ENCODE assay signal across 17 cellular contexts in the genomic region with DNA sequence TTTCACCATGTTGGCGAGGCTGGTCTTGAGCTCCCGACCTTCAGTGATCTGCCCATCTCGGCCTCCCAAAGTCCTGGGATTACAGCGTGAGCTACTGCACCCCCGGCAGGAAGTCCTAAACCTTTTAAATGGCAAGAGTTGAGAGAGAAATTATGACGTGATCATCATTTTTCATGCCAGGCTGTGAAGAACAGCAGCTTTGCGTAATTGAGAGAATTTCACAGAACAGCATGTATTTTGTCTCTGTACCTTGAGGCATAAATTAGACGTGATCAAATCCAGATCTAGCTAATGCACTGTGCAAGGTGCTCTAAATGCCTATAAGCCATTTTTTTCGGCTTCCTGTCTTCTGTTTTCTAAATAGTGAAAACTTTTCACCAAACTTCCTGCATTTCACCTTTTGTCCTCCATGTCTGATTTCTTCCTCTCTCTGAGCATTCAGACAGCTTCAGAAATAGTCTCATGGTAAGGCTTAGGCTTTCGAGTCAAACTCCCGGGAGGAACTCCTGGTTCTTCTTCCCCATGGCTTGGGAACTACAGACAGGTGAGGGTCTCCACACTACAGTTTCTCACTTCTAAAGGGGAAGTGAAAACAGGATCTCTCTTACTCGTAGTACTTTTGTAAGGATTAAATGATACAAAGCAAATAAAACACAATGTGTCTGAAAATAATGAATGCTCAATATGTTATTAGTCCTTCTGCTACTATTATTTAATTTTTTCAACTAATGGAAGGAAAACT. TPM values are rescaled to one million over a fixed set of nuclear protein-coding genes. Genes with fewer than 3 reads are reported as not detected.
DNase-seq lines count a peak whose midpoint lies in the region; ATAC-seq, FAIRE-seq and TF ChIP-seq lines count a peak whose summit lies in the region.
"Had no signal": no experiment of that assay in that cellular context is flagged by ENCODE, and none has a peak within 500 bp of the region (broad histone marks: within the 10 kb centered on the region; RNA-seq: fewer than 3 reads in every experiment).

No MANE protein-coding gene starts in this region.

- H3K79me2 ChIP-seq in keratinocyte (ENCODE audit: control insufficient read depth, insufficient read depth, low read length), result peaks cover 81% of the 10 kb centered on the region

- peaks cover 86% of the 10 kb centered on the region for H3K4me1 ChIP-seq in A673 (ENCODE audit: insufficient read depth, low read length, poor library complexity, severe bottlenecking)
- H3K4me1 ChIP-seq in keratinocyte (ENCODE audit: control insufficient read depth, extremely low read depth, insufficient read depth, low read length), result peaks cover 46% of the 10 kb centered on the region
- H3K4me1 ChIP-seq: colonic mucosa had no signal

- TF ChIP-seq POLR2A in GM12891 (IDR thresholded peaks at IDR 0.05; ENCODE audit: low read depth, low read length), result no peak

- H3K9me3 ChIP-seq in A673 (ENCODE audit: low read depth, low read length, poor library complexity, severe bottlenecking), result no peaks in the 10 kb centered on the region
- H3K9me3 ChIP-seq in keratinocyte (ENCODE audit: control insufficient read depth, low read depth, low read length), result no peaks in the 10 kb centered on the region
- H3K9me3 ChIP-seq: colonic mucosa, gastrocnemius medialis had no signal

- H3K27ac ChIP-seq in A673 (ENCODE audit: low read depth, low read length, poor library complexity, severe bottlenecking) (peak overlapping the region; percentile 79), keratinocyte (ENCODE audit: control insufficient read depth, insufficient read depth, low read length) (no peak overlapping the region)
- H3K27ac ChIP-seq: colonic mucosa, gastrocnemius medialis, GM23248 had no signal

- POLR2A ChIA-PET in A673 (lab: Charles Lee; ENCODE audit: low non-redundant PET) (no interaction called here), WTC11 (lab: Charles Lee) (no interaction called here)

- TF ChIP-seq CTCF in A673 (conservative IDR thresholded peaks at IDR 0.05; ENCODE audit: low read depth, low read length) (no peak), WTC11 (IDR thresholded peaks at IDR 0.05) (no peak), keratinocyte (optimal IDR thresholded peaks at IDR 0.05 in 1 of 3, IDR thresholded peaks at IDR 0.05 in 1 of 3, conservative IDR thresholded peaks at IDR 0.05 in 1 of 3; ENCODE audit: extremely low read depth in 1 of 3, insufficient read depth in 2 of 3, low read length in 3 of 3) (no peak), HFFc6 (IDR thresholded peaks at IDR 0.05) (no peak)

- H3K4me3 Mint-ChIP-seq in WTC11 (no peak overlapping the region), HFFc6 (no peak overlapping the region)
- H3K4me3 Mint-ChIP-seq: activated T-helper 1 cell treated with anti-CD3 and anti-CD28 coated beads, Interleukin-12 subunit alpha, Interleukin-12 subunit beta, Interleukin-2, Interleukin-4 antibody, amounts not matched to agents 30 ng/mL and 10 ng/mL and 1 ng/mL, durations not matched to agents 14 hours and 24 hours and 36 hours had no signal

- H3K36me3 Mint-ChIP-seq in WTC11, result no peaks in the 10 kb centered on the region
- peaks cover 8% of the 10 kb centered on the region; the same call in 1 of the 2 replicates for H3K36me3 Mint-ChIP-seq in HFFc6 (ENCODE audit: low read depth)

- H2AFZ ChIP-seq in keratinocyte (ENCODE audit: control insufficient read depth, low read length), result no peak overlapping the region
- H2AFZ ChIP-seq: GM23248 had no signal

- H3K9ac ChIP-seq in keratinocyte (ENCODE audit: control insufficient read depth, extremely low read depth, insufficient read depth, low read length), result no peak overlapping the region
- H3K9ac ChIP-seq: GM23248 had no signal

- no peaks in the 10 kb centered on the region for H3K27me3 Mint-ChIP-seq in WTC11 (ENCODE audit: low read depth)
- peaks cover 2% of the 10 kb centered on the region for H3K27me3 Mint-ChIP-seq in HFFc6 (ENCODE audit: insufficient read depth)

- no peaks in the 10 kb centered on the region for H3K36me3 ChIP-seq in A673 (ENCODE audit: insufficient read depth, low read length, poor library complexity, severe bottlenecking)
- H3K36me3 ChIP-seq in keratinocyte (ENCODE audit: control insufficient read depth in 2 of 2, extremely low read depth in 1 of 2, insufficient read depth in 2 of 2, low read length in 2 of 2), result peaks cover 0 to 12% of the 10 kb centered on the region in 2 experiments
- H3K36me3 ChIP-seq: colonic mucosa, gastrocnemius medialis had no signal

- no peaks in the 10 kb centered on the region for H3K27me3 ChIP-seq in A673 (replicated peaks; ENCODE audit: insufficient read depth, low read depth, low read length, poor library complexity)
- H3K27me3 ChIP-seq in keratinocyte (ENCODE audit: control insufficient read depth, extremely low read depth, insufficient read depth, low read length), result no peaks in the 10 kb centered on the region
- H3K27me3 ChIP-seq: colonic mucosa, gastrocnemius medialis had no signal

- no peaks in the 10 kb centered on the region for H4K20me1 ChIP-seq in keratinocyte (ENCODE audit: control insufficient read depth, extremely low read depth, insufficient read depth, low read length)

- no peak overlapping the region for H3K4me2 ChIP-seq in keratinocyte (ENCODE audit: control insufficient read depth, extremely low read depth, insufficient read depth, low read depth, low read length)

- H3K27ac Mint-ChIP-seq in WTC11, result peak overlapping the region; percentile 83
- H3K27ac Mint-ChIP-seq in HFFc6, result no peak overlapping the region; the same call in 1 of the 2 replicates

- BruUV-seq in A673 (replicated peaks; lab: Mats Ljungman, UMichigan), result no TSS peak

- DNase-seq in A673 (ENCODE audit: low spot score) (peak; percentile 74), GM12891 (ENCODE audit: insufficient read length, low spot score) (no peak), WTC11 (ENCODE audit: low spot score) (no peak), keratinocyte (ENCODE audit: low read depth, low spot score) (no peak), epidermal melanocyte (ENCODE audit: insufficient read length, low spot score) (no peak), HFFc6 (no peak), DMS 273 treated with DMSO at 0.1 percent for 48 hours (lab: John Stamatoyannopoulos, UW) (no peak), cerebellar nuclear complex (lab: John Stamatoyannopoulos, UW) (no peak)
- DNase-seq: colonic mucosa; gastrocnemius medialis; GM23248; kidney glomerular epithelial cell; NCI-H1930; stimulated activated CD4-positive, alpha-beta T cell treated with anti-CD3 and anti-CD28 coated beads, Interleukin-12 subunit alpha, Interleukin-12 subunit beta, amount 100 ng/mL, for 4 hours; stimulated activated CD8-positive, alpha-beta memory T cell treated with anti-CD3 and anti-CD28 coated beads, Interleukin-4, amount 100 ng/mL, for 48 hours had no signal

- peaks cover 3% of the 10 kb centered on the region for H3K9me1 ChIP-seq in keratinocyte (ENCODE audit: control insufficient read depth, extremely low read depth, insufficient read depth, low read length)

- dilution Hi-C loops in keratinocyte (cut with MboI; ENCODE audit: extremely low pct_ligation_motif_present, low sequenced_read_pairs), result no loop called here

- ATAC-seq in WTC11, result no peak
- ATAC-seq: gastrocnemius medialis had no signal

- H3K4me1 Mint-ChIP-seq in WTC11 (peaks cover 70% of the 10 kb centered on the region), HFFc6 (ENCODE audit: low read depth) (peaks cover 95% of the 10 kb centered on the region)

- H3K4me3 ChIP-seq in A673 (ENCODE audit: low read depth, low read length, poor library complexity, severe bottlenecking) (peak overlapping the region; percentile 10), keratinocyte (ENCODE audit: control insufficient read depth in 2 of 3, extremely low read depth in 1 of 3, insufficient read depth in 2 of 3, low read depth in 1 of 3, low read length in 3 of 3) (no peak overlapping the region)
- H3K4me3 ChIP-seq: colonic mucosa, gastrocnemius medialis, GM23248 had no signal

- CTCF ChIA-PET in A673 (lab: Charles Lee), result no interaction called here
- CTCF ChIA-PET in WTC11 (lab: Charles Lee), result interaction anchor here (1.1 kb wide), 1 partner anchor 510 kb away, joined by 4 read pairs; no protein-coding TSS in a partner anchor

- FAIRE-seq in GM12891 (lab: Jason Lieb, UNC) (peak; percentile 35), keratinocyte (lab: Jason Lieb, UNC) (peak; percentile 23)

- no peaks in the 10 kb centered on the region for H3K9me3 Mint-ChIP-seq in WTC11
- no peaks in the 10 kb centered on the region for H3K9me3 Mint-ChIP-seq in HFFc6
- H3K9me3 Mint-ChIP-seq: activated T-helper 1 cell treated with anti-CD3 and anti-CD28 coated beads, Interleukin-12 subunit alpha, Interleukin-12 subunit beta, Interleukin-2, Interleukin-4 antibody, amounts not matched to agents 30 ng/mL and 10 ng/mL and 1 ng/mL, durations not matched to agents 14 hours and 24 hours and 36 hours; neural crest cell had no signal

- intact Hi-C loops in A673 (cut with micrococcal nuclease; ENCODE audit: unreplicated experiment), result loop anchor here (5.0 kb wide), 1 partner anchor 183 kb away; a partner anchor contains a TSS

TF ChIP-seq in GM12891, 5 proteins besides CTCF, POLR2A, EP300 and RAD21:
- TF ChIP-seq PAX5 (IDR thresholded peaks at IDR 0.05; ENCODE audit: insufficient read depth, low read length, severe bottlenecking) (no peak), POU2F2 (IDR thresholded peaks at IDR 0.05; ENCODE audit: low read depth, low read length) (no peak), POLR2AphosphoS5 (IDR thresholded peaks at IDR 0.05; ENCODE audit: low read depth, low read length) (no peak), SPI1 (IDR thresholded peaks at IDR 0.05; ENCODE audit: low read depth, low read length) (peak; percentile 91), TAF1 (IDR thresholded peaks at IDR 0.05; ENCODE audit: low read depth, low read length) (no peak)

TF ChIP-seq in WTC11, 78 proteins besides CTCF, POLR2A, EP300 and RAD21 (continues in another document):
- TF ChIP-seq ZNF138 (CRISPR knock-in tag; conservative IDR thresholded peaks at IDR 0.05), result no peak
- TF ChIP-seq ESRRA (CRISPR knock-in tag; IDR thresholded peaks at IDR 0.05; ENCODE audit: borderline replicate concordance), result no peak
- TF ChIP-seq RELA (CRISPR knock-in tag; IDR thresholded peaks at IDR 0.05; ENCODE audit: borderline replicate concordance), result no peak

RNA-seq across cellular contexts. Expression of a gene that starts 51.0 kb away (rescaled TPM):
- 45.5 and 50.3 TPM in 2 replicates for total RNA-seq in A673 (2021)
- 5.5 TPM for polyA plus RNA-seq in GM12891 (2012; ENCODE audit: low read depth, missing spikeins)
- 22.6 to 25.7 TPM (median 23.7 TPM) in 3 replicates for total RNA-seq in WTC11 (2021)
- 12.7 to 18.6 TPM (median 17.0 TPM) in 3 replicates for polyA plus RNA-seq in keratinocyte
- 17.6 TPM for polyA plus RNA-seq in keratinocyte (2011; ENCODE audit: low read depth)
- polyA plus RNA-seq in keratinocyte (2011; cell fraction: cytosol; rRNA removed), result 8.4 and 9.9 TPM in 2 replicates
- polyA plus RNA-seq in keratinocyte (2011; cell fraction: nucleus; rRNA removed), result 39.7 and 42.2 TPM in 2 replicates
- polyA plus RNA-seq in keratinocyte (2012; ENCODE audit: low replicate concordance), result 13.8 and 14.0 TPM in 2 replicates
- polyA minus RNA-seq in keratinocyte, result 24.8 to 50.3 TPM (median 36.8 TPM) in 3 replicates
- polyA minus RNA-seq in keratinocyte (2011; cell fraction: cytosol; rRNA and poly(A)+ RNA removed), result 14.0 TPM
- 40.6 and 81.8 TPM in 2 replicates for polyA minus RNA-seq in keratinocyte (2011; cell fraction: nucleus; rRNA and poly(A)+ RNA removed)
- total RNA-seq in HFFc6 (2021; fragmentation: NEBNext Ultra II Directional; extraction: Animal tissue kit (Norgen Biotek cat#: 25700)), result 10 to 100 TPM; 11.4 to 15.7 (median 13.4) TPM
